ENCODE assay signal across 1 cellular context in genomic region chr7:27148031-27148775, GRCh38.
TF ChIP-seq lines count a peak whose summit lies in the region.

No MANE protein-coding gene starts in this region.

TF ChIP-seq in HEK293, 187 proteins besides CTCF, POLR2A, EP300 and RAD21 (continued from another document and continues in another):
- TF ChIP-seq ZNF398 (tag by site-specific recombination; IDR thresholded peaks at IDR 0.05) = peak; percentile 34; the same call in 1 of the 2 replicates
- TF ChIP-seq ZBTB11 (tag by site-specific recombination; conservative IDR thresholded peaks at IDR 0.05; ENCODE audit: low read depth) = peak; percentile 32; the same call in 1 of the 2 replicates
- peak; percentile 24; the same call in 1 of the 2 replicates for TF ChIP-seq ZXDB (tag by site-specific recombination; IDR thresholded peaks at IDR 0.05)
- TF ChIP-seq KLF9 (tag by site-specific recombination; IDR thresholded peaks at IDR 0.05; ENCODE audit: low read depth) = no peak
- no peak for TF ChIP-seq ZNF701 (tag by site-specific recombination; IDR thresholded peaks at IDR 0.05)
- no peak for TF ChIP-seq ZNF600 (tag by site-specific recombination; IDR thresholded peaks at IDR 0.05)
- peak; percentile 80 for TF ChIP-seq ZNF341 (tag by site-specific recombination; IDR thresholded peaks at IDR 0.05; ENCODE audit: low read depth)
- peak; percentile 62 for TF ChIP-seq ZBTB26 (tag by site-specific recombination; optimal IDR thresholded peaks at IDR 0.05)
- TF ChIP-seq KLF16 (tag by site-specific recombination; IDR thresholded peaks at IDR 0.05) = 0 out of 2 replicates have a peak, but pooled peaks have one; percentile 17
- peak; percentile 80; the same call in 1 of the 2 replicates for TF ChIP-seq ZBTB6 (tag by site-specific recombination; IDR thresholded peaks at IDR 0.05)
- peak; percentile 57; the same call in 1 of the 2 replicates for TF ChIP-seq ZBTB8A (tag by site-specific recombination; IDR thresholded peaks at IDR 0.05)
- peak; percentile 36; the same call in 1 of the 2 replicates for TF ChIP-seq KLF8 (tag by site-specific recombination; IDR thresholded peaks at IDR 0.05)
- TF ChIP-seq ZSCAN23 (tag by site-specific recombination; IDR thresholded peaks at IDR 0.05) = no peak
- TF ChIP-seq HOXD13 (CRISPR knock-in tag; IDR thresholded peaks at IDR 0.05; ENCODE audit: borderline replicate concordance) = no peak
- TF ChIP-seq ZNF549 (tag by site-specific recombination; IDR thresholded peaks at IDR 0.05) = no peak
- TF ChIP-seq HIC1 (tag by site-specific recombination; IDR thresholded peaks at IDR 0.05) = no peak
- peak; percentile 31; the same call in 1 of the 2 replicates for TF ChIP-seq ZFP69B (tag by site-specific recombination; IDR thresholded peaks at IDR 0.05)
- no peak for TF ChIP-seq ZSCAN4 (tag by site-specific recombination; IDR thresholded peaks at IDR 0.05)
- TF ChIP-seq ZNF138 (tag by site-specific recombination; IDR thresholded peaks at IDR 0.05; ENCODE audit: borderline replicate concordance) = no peak
- TF ChIP-seq ZNF10 (tag by site-specific recombination; IDR thresholded peaks at IDR 0.05) = no peak
- TF ChIP-seq ZNF704 (tag by site-specific recombination; IDR thresholded peaks at IDR 0.05) = no peak
- no peak for TF ChIP-seq REST (tag by site-specific recombination; IDR thresholded peaks at IDR 0.05)
- no peak for TF ChIP-seq SCRT2 (tag by site-specific recombination; IDR thresholded peaks at IDR 0.05)
- peak; percentile 68 for TF ChIP-seq PRDM10 (tag by site-specific recombination; IDR thresholded peaks at IDR 0.05)
- TF ChIP-seq GLIS2 (tag by site-specific recombination; IDR thresholded peaks at IDR 0.05) = peak; percentile 60
- peak; percentile 87 for TF ChIP-seq ZFHX2 (tag by site-specific recombination; conservative IDR thresholded peaks at IDR 0.05)
- TF ChIP-seq ZNF18 (tag by site-specific recombination; IDR thresholded peaks at IDR 0.05) = no peak
- TF ChIP-seq FEZF1 (tag by site-specific recombination; IDR thresholded peaks at IDR 0.05) = peak; percentile 14; the same call in 1 of the 2 replicates
- no peak for TF ChIP-seq ZNF645 (tag by site-specific recombination; IDR thresholded peaks at IDR 0.05)
- TF ChIP-seq ZNF366 (tag by site-specific recombination; conservative IDR thresholded peaks at IDR 0.05) = peak; percentile 63; the same call in 1 of the 2 replicates
- no peak for TF ChIP-seq GLI2 (tag by site-specific recombination; IDR thresholded peaks at IDR 0.05; ENCODE audit: borderline replicate concordance, low read depth)
